9 cellular contexts compared by ENCODE assay signal in genomic region chr4:56757821-56758400, GRCh38.
A peak's percentile ranks its signal among the peaks of the same experiment; 100 is the strongest.
DNase-seq lines count a peak whose midpoint lies in the region; FAIRE-seq and TF ChIP-seq lines count a peak whose summit lies in the region.
"Had no signal": no experiment of that assay in that cellular context is flagged by ENCODE, and none has a peak within 500 bp of the region (broad histone marks: within the 10 kb centered on the region; RNA-seq: fewer than 3 reads in every experiment).

No MANE protein-coding gene starts in this region.

- no peak overlapping the region for H3K4me3 ChIP-seq in H7 (ENCODE audit: insufficient read depth, low read depth, low read length)
- H3K4me3 ChIP-seq in H1 (ENCODE audit: extremely low read depth in 1 of 4, insufficient read depth in 2 of 4, low read depth in 3 of 4, low read length in 4 of 4): no peak overlapping the region

- no peaks in the 10 kb centered on the region for H3K27me3 ChIP-seq in H7 (ENCODE audit: control insufficient read depth, insufficient read depth, low read length)
- H3K27me3 ChIP-seq in H1 (replicated peaks in 1 of 4; ENCODE audit: control insufficient read depth in 3 of 4, extremely low read depth in 1 of 4, insufficient read depth in 3 of 4, low read length in 3 of 4): no peaks in the 10 kb centered on the region; a peak in 1 of 7 replicates

- H3K79me1 ChIP-seq in H1 (ENCODE audit: low read depth, low read length): no peaks in the 10 kb centered on the region

- H2AK5ac ChIP-seq in H1 (ENCODE audit: low read depth, low read length): no peak overlapping the region

- H2BK120ac ChIP-seq in H1 (replicated peaks; ENCODE audit: low read depth, low read length): no peak overlapping the region

- no peak for TF ChIP-seq POLR2A in H1 (IDR thresholded peaks at IDR 0.05; ENCODE audit: control extremely low read depth in 1 of 2, low read depth in 2 of 2, low read length in 2 of 2)

- H2BK15ac ChIP-seq in H1 (ENCODE audit: low read length): no peak overlapping the region

- FAIRE-seq in H1 (lab: Jason Lieb, UNC): no peak

- CTCF ChIA-PET in H1 (lab: Charles Lee; ENCODE audit: partially characterized antibody): interaction anchor here (1.1 to 2.2 kb wide), 5 partner anchors 31 to 69 kb away, joined by 3 to 7 read pairs (median 4); no protein-coding TSS in a partner anchor

- no peak overlapping the region for H3K4me3 Mint-ChIP-seq in neural crest cell

- TF ChIP-seq CTCF in GM10266 (IDR thresholded peaks at IDR 0.05; ENCODE audit: control insufficient read depth, insufficient read depth, low read depth, missing control alignments) (no peak), H1 (IDR thresholded peaks at IDR 0.05; ENCODE audit: control extremely low read depth in 1 of 3, insufficient read depth in 1 of 3, low read depth in 1 of 3, low read length in 3 of 3) (no peak), neural crest cell (conservative IDR thresholded peaks at IDR 0.05) (no peak)

- no peak overlapping the region for H3K4ac ChIP-seq in H1 (replicated peaks; ENCODE audit: insufficient read length, low read depth, low read length)

- H4K8ac ChIP-seq in H1 (ENCODE audit: extremely low read depth, insufficient read depth, low read length): no peak overlapping the region

- H3K23ac ChIP-seq in H1 (ENCODE audit: insufficient read length): no peak overlapping the region

- H2BK5ac ChIP-seq in H1 (ENCODE audit: low read depth, low read length): no peak overlapping the region

- POLR2A ChIA-PET in H1 (lab: Charles Lee; ENCODE audit: partially characterized antibody): interaction anchor here (1.1 to 1.4 kb wide), 2 partner anchors 11 to 15 kb away, joined by 3 read pairs; no protein-coding TSS in a partner anchor

- no peaks in the 10 kb centered on the region for H3K23me2 ChIP-seq in H1 (ENCODE audit: low read depth, low read length)

- peaks cover 12% of the 10 kb centered on the region for H3K27me3 Mint-ChIP-seq in neural crest cell (ENCODE audit: low read depth)

- no peaks in the 10 kb centered on the region for H3K79me2 ChIP-seq in H1 (ENCODE audit: control insufficient read depth in 1 of 2, insufficient read depth in 2 of 2, low read length in 2 of 2)

- no peaks in the 10 kb centered on the region for H4K20me1 ChIP-seq in H1 (replicated peaks in 1 of 2; ENCODE audit: control insufficient read depth in 1 of 2, insufficient read depth in 2 of 2, low read length in 2 of 2)

- no peaks in the 10 kb centered on the region for H3K4me1 Mint-ChIP-seq in neural crest cell

- H3K14ac ChIP-seq in H1 (ENCODE audit: insufficient read length): no peak overlapping the region

- no peak overlapping the region for H2BK20ac ChIP-seq in H1 (ENCODE audit: low read length)

- H3K27ac ChIP-seq in H1 (ENCODE audit: low read depth, low read length): no peak overlapping the region

- H3K9ac ChIP-seq in H1 (replicated peaks in 1 of 4; ENCODE audit: extremely low read depth in 1 of 4, low read depth in 3 of 4, low read length in 3 of 4): no peak overlapping the region

- peaks cover 5 to 12% (median 8%) of the 10 kb centered on the region in 4 experiments for H3K4me1 ChIP-seq in H1 (replicated peaks in 1 of 4; ENCODE audit: control insufficient read depth in 3 of 4, insufficient read depth in 4 of 4, low read length in 3 of 4)

- TF ChIP-seq EP300 in H1 (IDR thresholded peaks at IDR 0.05; ENCODE audit: borderline replicate concordance in 1 of 2, low read depth in 2 of 2, low read length in 2 of 2): no peak

- DNase-seq in GM10266 (ENCODE audit: extremely low spot score) (peak; percentile 67), H7 (peak; percentile 48), M059J (ENCODE audit: low read depth) (peak; percentile 96), H1 (ENCODE audit: low read depth in 1 of 2, low spot score in 2 of 2) (peak; percentile 51 to 55), neural crest cell (ENCODE audit: low read depth, low spot score) (no peak), superior temporal gyrus (ENCODE audit: extremely low spot score) (peak; percentile 33), SHP77 treated with DMSO at 0.1 percent for 48 hours (lab: John Stamatoyannopoulos, UW) (no peak)
- DNase-seq in activated CD4-positive, alpha-beta T cell treated with anti-CD3 and anti-CD28 coated beads, Interleukin-2, amount 50 U/mL, for 48 hours: peak; percentile 80 to 85

- H3K36me3 Mint-ChIP-seq in neural crest cell (ENCODE audit: low read depth): no peaks in the 10 kb centered on the region

- H3K9me3 ChIP-seq in H1 (ENCODE audit: insufficient read depth in 2 of 2, low read depth in 1 of 2, low read length in 1 of 2): no peaks in the 10 kb centered on the region
- H3K9me3 ChIP-seq: heart left ventricle had no signal

- no peak overlapping the region for H4K91ac ChIP-seq in H1 (replicated peaks; ENCODE audit: insufficient read length, low read length)

- no peaks in the 10 kb centered on the region for H3K36me3 ChIP-seq in H7 (replicated peaks; ENCODE audit: control insufficient read depth, insufficient read depth, low read length)
- no peaks in the 10 kb centered on the region for H3K36me3 ChIP-seq in H1 (ENCODE audit: control insufficient read depth in 2 of 4, insufficient read depth in 4 of 4, low read length in 3 of 4)
- H3K36me3 ChIP-seq: heart left ventricle had no signal

- H3K4me2 ChIP-seq in H1 (ENCODE audit: insufficient read depth in 1 of 2, low read depth in 2 of 2, low read length in 2 of 2): 0 out of 4 replicates have a peak overlapping the region, but pooled peaks of 1 of the 2 experiments have one; percentile 16

- no peak overlapping the region; the same call in 1 of the 2 replicates for H3K18ac ChIP-seq in H1 (ENCODE audit: extremely low read depth, low read length)

- no peak for TF ChIP-seq RAD21 in H1 (IDR thresholded peaks at IDR 0.05 in 1 of 2, conservative IDR thresholded peaks at IDR 0.05 in 1 of 2; ENCODE audit: low read depth in 2 of 2, low read length in 2 of 2)

- H4K5ac ChIP-seq in H1 (ENCODE audit: insufficient read length, low read depth, low read length): no peak overlapping the region

- peak overlapping the region; percentile 68 for H2BK12ac ChIP-seq in H1 (ENCODE audit: low read depth, low read length)

- H3K27ac Mint-ChIP-seq in neural crest cell (ENCODE audit: unreplicated experiment): peak overlapping the region; percentile 10

- 46% methylated on average over 6 of the region's 6 CpGs; no CpG with 5 or more reads in 1 of the 2 experiments for WGBS in H1 (ENCODE audit: extremely low coverage in 1 of 2, insufficient coverage in 1 of 2, insufficient read length in 1 of 2, insufficient replicate concordance in 2 of 2, low coverage in 1 of 2, low lambda C conversion rate in 2 of 2, missing lambda C conversion rate in 1 of 2), 2 experiments

- H3K9me3 Mint-ChIP-seq in neural crest cell: no peaks in the 10 kb centered on the region

- H2AFZ ChIP-seq in H1 (ENCODE audit: low read length): peak overlapping the region; percentile 75; the same call in 1 of the 2 replicates

- no peak overlapping the region for H3K56ac ChIP-seq in H1 (replicated peaks; ENCODE audit: insufficient read length, low read depth, low read length)

TF ChIP-seq in H1, 55 proteins besides CTCF, POLR2A, EP300 and RAD21 (continues in another document):
- TF ChIP-seq SIRT6 (IDR thresholded peaks at IDR 0.05; ENCODE audit: low read length): no peak

Comparison
In these comparisons a context has a peak if more than half of its experiments do, and no peak if none do; other contexts are left out.
1. DNase-seq: peak in GM10266 (single experiment), H7 (single experiment), M059J (single experiment), activated CD4-positive, alpha-beta T cell treated with anti-CD3 and anti-CD28 coated beads, Interleukin-2, amount 50 U/mL, for 48 hours (2 of 2), H1 (2 of 2) and superior temporal gyrus (single experiment); none in neural crest cell (single experiment) and SHP77 treated with DMSO at 0.1 percent for 48 hours (single experiment).